In the genomic region with DNA sequence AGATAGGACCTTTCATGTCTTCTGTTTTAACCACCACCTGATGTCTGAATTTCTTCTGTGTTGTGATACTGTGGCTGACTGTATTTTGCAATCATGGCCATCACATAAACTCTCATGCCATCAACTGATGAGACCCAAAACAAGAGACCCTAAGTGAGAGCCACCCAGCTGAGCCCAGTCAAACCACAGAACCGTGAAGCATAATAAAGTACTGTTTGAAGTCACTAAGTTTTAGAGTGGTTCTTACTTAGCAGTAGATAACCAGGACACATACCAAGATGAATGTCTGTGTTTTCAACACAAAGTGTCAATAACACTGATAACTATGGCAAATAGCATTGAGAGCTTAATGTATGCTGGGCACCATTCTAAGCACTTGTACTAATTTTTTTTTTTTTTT, we compare ENCODE assay signal across 1 cellular context. TPM values are rescaled to one million over a fixed set of nuclear protein-coding genes. Genes with fewer than 3 reads are reported as not detected.
"Had no signal": no experiment of that assay in that cellular context is flagged by ENCODE, and none has a peak within 500 bp of the region (broad histone marks: within the 10 kb centered on the region; RNA-seq: fewer than 3 reads in every experiment).

No MANE protein-coding gene starts in this region.

RNA-seq across cellular contexts. Expression of a gene that starts 35.5 kb away (rescaled TPM):
- total RNA-seq: G401 had no signal
